ENCODE assay signal across 15 cellular contexts in the genomic region with DNA sequence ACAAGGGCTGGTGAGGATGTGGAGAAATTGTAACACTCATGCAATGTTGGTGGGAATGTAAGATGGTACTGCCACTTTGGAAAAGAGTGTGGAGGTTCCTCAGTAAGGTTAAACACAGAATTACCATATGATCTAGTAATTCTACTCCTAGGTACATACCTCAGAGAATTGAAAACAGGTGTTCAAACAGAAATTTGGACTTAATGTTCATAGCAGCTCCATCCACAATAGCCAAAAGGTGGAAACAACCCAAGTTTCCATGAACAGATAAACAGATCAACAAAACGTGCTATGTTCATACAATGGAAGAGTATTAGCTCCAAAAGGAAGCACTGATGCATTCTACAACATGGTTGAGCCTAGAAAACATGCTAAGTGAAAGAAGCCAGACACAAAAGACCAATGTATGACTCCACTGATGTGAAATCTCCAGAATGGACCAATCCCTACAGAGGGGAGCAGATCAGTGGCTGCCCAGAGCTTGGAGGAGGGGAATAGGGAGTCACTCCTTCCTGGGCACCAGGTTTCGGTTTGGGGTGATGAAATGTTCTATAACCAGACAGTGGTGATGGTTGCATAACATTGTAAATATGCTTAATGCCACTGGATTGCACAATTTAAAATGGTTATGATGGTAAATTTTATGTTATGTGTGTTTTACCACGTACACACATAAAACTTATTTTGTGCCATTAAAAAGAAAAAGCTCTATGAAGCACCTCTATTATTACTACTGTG. TPM values are rescaled to one million over a fixed set of nuclear protein-coding genes. Genes with fewer than 3 reads are reported as not detected.
DNase-seq lines count a peak whose midpoint lies in the region; ATAC-seq and TF ChIP-seq lines count a peak whose summit lies in the region.
"Had no signal": no experiment of that assay in that cellular context is flagged by ENCODE, and none has a peak within 500 bp of the region (broad histone marks: within the 10 kb centered on the region; RNA-seq: fewer than 3 reads in every experiment).

No MANE protein-coding gene starts in this region.

- no peak overlapping the region for H3K27ac ChIP-seq in left lung
- H3K27ac ChIP-seq in prostate gland: no peak overlapping the region
- H3K27ac ChIP-seq: foreskin keratinocyte had no signal

- DNase-seq in COR-L47 (lab: John Stamatoyannopoulos, UW) (peak; percentile 37), NCI-H1092 treated with DMSO at 0.1 percent for 48 hours (lab: John Stamatoyannopoulos, UW) (peak; percentile 63), SKM-1 treated with dmso at 0.1 percent for 144 hours (lab: John Stamatoyannopoulos, UW; ENCODE audit: unreplicated experiment) (peak; percentile 71), left lung (no peak), nucleus accumbens (lab: John Stamatoyannopoulos, UW) (no peak), UCSD-AML1 (lab: John Stamatoyannopoulos, UW; ENCODE audit: unreplicated experiment) (no peak), prostate gland (ENCODE audit: low spot score) (no peak)
- DNase-seq: activated CD4-positive, alpha-beta memory T cell treated with anti-CD3 and anti-CD28 coated beads for 36 hours; activated naive CD4-positive, alpha-beta T cell; C1 segment of cervical spinal cord; cerebellar nuclear complex; NCI-H446; T-helper 1 cell had no signal

- no peak for TF ChIP-seq POLR2A in prostate gland (IDR thresholded peaks at IDR 0.05)

- H3K4me3 ChIP-seq in left lung (no peak overlapping the region), prostate gland (no peak overlapping the region)

- peaks cover 0 to 17% of the 10 kb centered on the region in 2 donors for H3K9me3 ChIP-seq in left lung
- no peaks in the 10 kb centered on the region for H3K9me3 ChIP-seq in prostate gland

- peaks cover 10 to 32% of the 10 kb centered on the region in 2 donors for H3K27me3 ChIP-seq in left lung
- H3K27me3 ChIP-seq in prostate gland (replicated peaks; ENCODE audit: insufficient read depth): no peaks in the 10 kb centered on the region

- TF ChIP-seq CTCF in left lung (IDR thresholded peaks at IDR 0.05): no peak
- no peak for TF ChIP-seq CTCF in prostate gland (IDR thresholded peaks at IDR 0.05)

- H3K4me1 ChIP-seq in left lung: peaks cover 0 to 14% of the 10 kb centered on the region in 2 donors
- H3K4me1 ChIP-seq in prostate gland (replicated peaks): no peaks in the 10 kb centered on the region
- H3K4me1 ChIP-seq: foreskin keratinocyte had no signal

- H3K36me3 ChIP-seq in left lung (no peaks in the 10 kb centered on the region), prostate gland (no peaks in the 10 kb centered on the region)

- 51% methylated on average over 3 of the region's 3 CpGs for WGBS in prostate gland

- ATAC-seq in left lung (peak; percentile 77), HG03378 (IDR thresholded peaks at IDR 0.05; ENCODE audit: unreplicated experiment) (no peak)
- ATAC-seq: foreskin keratinocyte had no signal

- intact Hi-C loops in left lung (cut with DNase I) (no loop called here), prostate gland (cut with DNase I) (no loop called here)

RNA-seq across cellular contexts. Expression of a gene that starts 5.7 kb away (rescaled TPM):
- total RNA-seq in left lung: 1 to 10 TPM in 1 of 2 donors, under 1 TPM in 1; 0.85 to 1.1 TPM
- total RNA-seq in prostate gland: 10 to 100 TPM in 1 of 2 donors, 1 to 10 TPM in 1; 3.6 to 12.8 TPM
- total RNA-seq: foreskin keratinocyte had no signal

RNA-seq across cellular contexts. Expression of a gene that starts 24.4 kb away (rescaled TPM):
- total RNA-seq in left lung: not detected
- not detected for total RNA-seq in prostate gland
- total RNA-seq: foreskin keratinocyte had no signal

Comparison
In these comparisons a context has a peak if more than half of its experiments do, and no peak if none do; other contexts are left out.
1. DNase-seq: peak in COR-L47 (single experiment), NCI-H1092 treated with DMSO at 0.1 percent for 48 hours (single experiment) and SKM-1 treated with dmso at 0.1 percent for 144 hours (single experiment); none in left lung (0 of 2), nucleus accumbens (0 of 56), UCSD-AML1 (single experiment) and prostate gland (single experiment).